Comparison of ENCODE assay signal across 15 cellular contexts in genomic region chr9:14485366-14485765, GRCh38.
DNase-seq lines count a peak whose midpoint lies in the region; ATAC-seq and TF ChIP-seq lines count a peak whose summit lies in the region.
"Had no signal": no experiment of that assay in that cellular context is flagged by ENCODE, and none has a peak within 500 bp of the region (broad histone marks: within the 10 kb centered on the region; RNA-seq: fewer than 3 reads in every experiment).

No MANE protein-coding gene starts in this region.

- no peaks in the 10 kb centered on the region for H3K27me3 Mint-ChIP-seq in Calu3 (ENCODE audit: unreplicated experiment)

- TF ChIP-seq POLR2A in thyroid gland (IDR thresholded peaks at IDR 0.05) = no peak

- H3K27ac ChIP-seq in foreskin keratinocyte = no peak overlapping the region
- H3K27ac ChIP-seq in right atrium auricular region = no peak overlapping the region
- no peak overlapping the region for H3K27ac ChIP-seq in thyroid gland
- H3K27ac ChIP-seq: C4-2B, SK-N-MC had no signal

- H3K36me3 ChIP-seq in right atrium auricular region (no peaks in the 10 kb centered on the region), thyroid gland (no peaks in the 10 kb centered on the region)

- DNase-seq in EH (ENCODE audit: low read depth) (peak; percentile 11), M059J (ENCODE audit: low read depth) (peak; percentile 25), astrocyte of the hippocampus (ENCODE audit: low read depth, low spot score) (peak; percentile 24), foreskin keratinocyte (peak; percentile 76 to 88), left lobe of liver (ENCODE audit: low spot score) (no peak), Calu3 (no peak), right atrium auricular region (ENCODE audit: low spot score) (no peak), thyroid gland (no peak)
- DNase-seq: DMS153, NCI-H1105 treated with DMSO at 0.1 percent for 48 hours, NCI-H187, RPMI8226 had no signal

- WGBS in thyroid gland, 2 donors = 86 to 94% methylated on average over 3 to 5 of the region's 5 CpGs

- H3K4me3 Mint-ChIP-seq in Calu3 (ENCODE audit: low read depth, unreplicated experiment) = no peak overlapping the region

- H3K36me3 Mint-ChIP-seq in Calu3 (ENCODE audit: insufficient read depth, unreplicated experiment) = no peaks in the 10 kb centered on the region

- H3K4me3 ChIP-seq in right atrium auricular region (no peak overlapping the region), thyroid gland (replicated peaks in 1 of 3) (no peak overlapping the region)
- H3K4me3 ChIP-seq: K562, SK-N-MC had no signal

- ATAC-seq in foreskin keratinocyte (peak; percentile 94), left lobe of liver (no peak)
- ATAC-seq: K562 had no signal

- H3K9me3 Mint-ChIP-seq in Calu3 (ENCODE audit: low read depth, unreplicated experiment) = no peaks in the 10 kb centered on the region

- H3K27me3 ChIP-seq in foreskin keratinocyte = no peaks in the 10 kb centered on the region
- no peaks in the 10 kb centered on the region for H3K27me3 ChIP-seq in right atrium auricular region
- no peaks in the 10 kb centered on the region for H3K27me3 ChIP-seq in thyroid gland

- CTCF ChIA-PET in Calu3 (lab: Charles Lee) = no interaction called here

- H3K4me1 ChIP-seq in foreskin keratinocyte (peaks cover 3% of the 10 kb centered on the region), right atrium auricular region (no peaks in the 10 kb centered on the region), thyroid gland (no peaks in the 10 kb centered on the region)

- H3K4me1 Mint-ChIP-seq in Calu3 (ENCODE audit: low read depth, unreplicated experiment) = no peaks in the 10 kb centered on the region

- H3K9me3 ChIP-seq in right atrium auricular region (no peaks in the 10 kb centered on the region), thyroid gland (no peaks in the 10 kb centered on the region)

- no peak overlapping the region for H3K27ac Mint-ChIP-seq in Calu3 (ENCODE audit: unreplicated experiment)

- TF ChIP-seq CTCF in foreskin keratinocyte (conservative IDR thresholded peaks at IDR 0.05) (no peak), Calu3 (IDR thresholded peaks at IDR 0.05; ENCODE audit: unreplicated experiment) (no peak), right atrium auricular region (IDR thresholded peaks at IDR 0.05) (no peak), thyroid gland (IDR thresholded peaks at IDR 0.05) (no peak)

- intact Hi-C loops in Calu3 (cut with micrococcal nuclease; ENCODE audit: unreplicated experiment) = no loop called here
- intact Hi-C loops in thyroid gland (cut with DNase I) = loop anchor here (10.0 kb wide), 1 partner anchor 59 kb away; no protein-coding TSS in a partner anchor

- no TSS peak for BruUV-seq in Calu3 (replicated peaks; lab: Mats Ljungman, UMichigan)

Comparison
In these comparisons a context has a peak if more than half of its experiments do, and no peak if none do; other contexts are left out.
1. DNase-seq: peak in EH (single experiment), M059J (single experiment), astrocyte of the hippocampus (single experiment) and foreskin keratinocyte (2 of 2); none in left lobe of liver (single experiment), Calu3 (single experiment), right atrium auricular region (single experiment) and thyroid gland (0 of 2).